20 cellular contexts compared by ENCODE assay signal in genomic region chr14:101333335-101334280, GRCh38.
DNase-seq lines count a peak whose midpoint lies in the region; ATAC-seq, FAIRE-seq and TF ChIP-seq lines count a peak whose summit lies in the region.
"Had no signal": no experiment of that assay in that cellular context is flagged by ENCODE, and none has a peak within 500 bp of the region (broad histone marks: within the 10 kb centered on the region; RNA-seq: fewer than 3 reads in every experiment).

No MANE protein-coding gene starts in this region.

- peak overlapping the region; percentile 0 for H2BK120ac ChIP-seq in neuronal stem cell (ENCODE audit: low read depth, low read length)

- H2AFZ ChIP-seq in PC-9 = no peak overlapping the region
- H2AFZ ChIP-seq in neuronal stem cell (ENCODE audit: low read length) = no peak overlapping the region

- peak overlapping the region; percentile 12 for H3K14ac ChIP-seq in neuronal stem cell (ENCODE audit: low read length)

- H3K27ac ChIP-seq in PC-9 = no peak overlapping the region
- peak overlapping the region; percentile 74 for H3K27ac ChIP-seq in neuronal stem cell (replicated peaks; ENCODE audit: low read length)
- no peak overlapping the region for H3K27ac ChIP-seq in gastrocnemius medialis
- H3K27ac ChIP-seq in pancreas = no peak overlapping the region

- no peak overlapping the region for H4K8ac ChIP-seq in neuronal stem cell (ENCODE audit: low read depth, low read length)

- TF ChIP-seq POLR2A in gastrocnemius medialis (IDR thresholded peaks at IDR 0.05) = no peak

- H3K23ac ChIP-seq in neuronal stem cell (ENCODE audit: low read depth, low read length, poor library complexity) = no peak overlapping the region

- H3K4me3 ChIP-seq in PC-9 (no peak overlapping the region), neuronal stem cell (ENCODE audit: low read length in 2 of 2) (no peak overlapping the region), gastrocnemius medialis (no peak overlapping the region), pancreas (no peak overlapping the region)
- H3K4me3 ChIP-seq: GM12878 had no signal

- no peaks in the 10 kb centered on the region for H3K9me2 ChIP-seq in PC-9 (ENCODE audit: insufficient read depth)

- no peaks in the 10 kb centered on the region for H4K20me1 ChIP-seq in PC-9 (ENCODE audit: insufficient read depth)

- peaks cover 17% of the 10 kb centered on the region; the same call in 1 of the 2 replicates for H3F3A ChIP-seq in PC-9 (ENCODE audit: insufficient read depth, low read depth)

- H3K4me1 ChIP-seq in PC-9 (replicated peaks; ENCODE audit: insufficient read depth) (peaks cover 30% of the 10 kb centered on the region), neuronal stem cell (ENCODE audit: control insufficient read depth in 2 of 2, insufficient read depth in 1 of 2, low read depth in 1 of 2, low read length in 2 of 2) (peaks cover 4 to 24% of the 10 kb centered on the region in 2 donors), gastrocnemius medialis (no peaks in the 10 kb centered on the region), pancreas (peaks cover 0 to 15% (median 4%) of the 10 kb centered on the region in 3 donors)

- no peak for TF ChIP-seq CTCF in PC-9 (conservative IDR thresholded peaks at IDR 0.05)
- no peak for TF ChIP-seq CTCF in gastrocnemius medialis (IDR thresholded peaks at IDR 0.05 in 4 of 5, conservative IDR thresholded peaks at IDR 0.05 in 1 of 5)
- no peak for TF ChIP-seq CTCF in pancreas (IDR thresholded peaks at IDR 0.05)

- intact Hi-C loops in PC-9 (cut with micrococcal nuclease; ENCODE audit: unreplicated experiment) = loop anchor here (10.0 kb wide), 1 partner anchor 291 kb away; no protein-coding TSS in a partner anchor
- intact Hi-C loops in gastrocnemius medialis (cut with DNase I; ENCODE audit: low total_unique reads) = no loop called here
- intact Hi-C loops in pancreas (cut with DNase I) = no loop called here

- H2BK12ac ChIP-seq in neuronal stem cell (ENCODE audit: low read length) = peak overlapping the region; percentile 91

- no peaks in the 10 kb centered on the region for H3K79me1 ChIP-seq in neuronal stem cell (ENCODE audit: low read depth, low read length)

- no peaks in the 10 kb centered on the region for H3K27me3 ChIP-seq in PC-9 (ENCODE audit: insufficient read depth, low read depth)
- peaks cover 0 to 17% (median 0%) of the 10 kb centered on the region in 3 experiments for H3K27me3 ChIP-seq in neuronal stem cell (ENCODE audit: control insufficient read depth in 3 of 3, insufficient read depth in 3 of 3, low read depth in 1 of 3, low read length in 3 of 3)
- H3K27me3 ChIP-seq in gastrocnemius medialis = no peaks in the 10 kb centered on the region
- H3K27me3 ChIP-seq in pancreas = no peaks in the 10 kb centered on the region

- peak overlapping the region; percentile 86 for H3K18ac ChIP-seq in neuronal stem cell (ENCODE audit: low read length)

- H4K91ac ChIP-seq in neuronal stem cell (ENCODE audit: low read depth, low read length, poor library complexity) = no peak overlapping the region

- no peak for ATAC-seq in gastrocnemius medialis
- no peak for ATAC-seq in pancreas
- ATAC-seq: GM12878 had no signal

- POLR2A ChIA-PET in PC-9 (lab: Charles Lee; ENCODE audit: unreplicated experiment) = interaction anchor here (0.6 to 0.7 kb wide), 2 partner anchors 161 to 1107 kb away, joined by 6 to 16 read pairs; no protein-coding TSS in a partner anchor

- no peak overlapping the region for H3K4ac ChIP-seq in neuronal stem cell (ENCODE audit: low read length)

- no CpG with 5 or more reads among the region's 20 CpGs for WGBS in neuronal stem cell (ENCODE audit: extremely low coverage in 2 of 2, insufficient read length in 2 of 2, insufficient replicate concordance in 1 of 2), 2 donors
- WGBS in pancreas, 2 donors = 80 to 89% methylated on average over 20 of the region's 20 CpGs

- peak overlapping the region; percentile 24 for H3K4me2 ChIP-seq in PC-9
- H3K4me2 ChIP-seq in neuronal stem cell (ENCODE audit: insufficient read depth, low read length, poor library complexity, severe bottlenecking) = no peak overlapping the region

- no TSS peak for BruUV-seq in PC-9 (replicated peaks; lab: Mats Ljungman, UMichigan)

- no peak for FAIRE-seq in pancreas (lab: Jason Lieb, UNC)
- FAIRE-seq: GM12878 had no signal

- H3K36me3 ChIP-seq in PC-9 (ENCODE audit: low read depth) = no peaks in the 10 kb centered on the region
- no peaks in the 10 kb centered on the region for H3K36me3 ChIP-seq in neuronal stem cell (replicated peaks in 1 of 2; ENCODE audit: control insufficient read depth in 2 of 2, insufficient read depth in 2 of 2, low read length in 2 of 2)
- no peaks in the 10 kb centered on the region for H3K36me3 ChIP-seq in gastrocnemius medialis
- no peaks in the 10 kb centered on the region for H3K36me3 ChIP-seq in pancreas

- H2BK5ac ChIP-seq in neuronal stem cell (ENCODE audit: low read length) = peak overlapping the region; percentile 33

- in situ Hi-C loops in G401 (cut with HindIII; ENCODE audit: low sequenced_read_pairs) (no loop called here), gastrocnemius medialis (cut with MboI; ENCODE audit: low sequenced_read_pairs in 4 of 4) (no loop called here)

- H3K9me3 ChIP-seq in PC-9 (ENCODE audit: insufficient read depth, low read depth) (no peaks in the 10 kb centered on the region), neuronal stem cell (replicated peaks in 1 of 2; ENCODE audit: control insufficient read depth in 2 of 2, insufficient read depth in 1 of 2, low read depth in 1 of 2, low read length in 2 of 2) (no peaks in the 10 kb centered on the region), gastrocnemius medialis (no peaks in the 10 kb centered on the region), pancreas (no peaks in the 10 kb centered on the region)

- CTCF ChIA-PET in PC-9 (lab: Charles Lee) = no interaction called here

- DNase-seq in G401 (ENCODE audit: low spot score) (peak; percentile 80), PC-9 (peak; percentile 73 to 89), cerebellum (ENCODE audit: low spot score) (peak; percentile 70), neuronal stem cell (ENCODE audit: low spot score) (no peak), gastrocnemius medialis (no peak), pancreas (no peak), NCI-H1105 (lab: John Stamatoyannopoulos, UW) (no peak)
- DNase-seq: CD4-positive, CD25-positive, alpha-beta regulatory T cell; DMS79; H7; NCI-H1092 treated with DMSO at 0.1 percent for 48 hours; NCI-H146; NCI-H2029; NCI-H2171; NCI-H345; NCI-H524; NCI-H82; OCI-M1; Right ventricle myocardium superior had no signal

- H2BK15ac ChIP-seq in neuronal stem cell (ENCODE audit: low read length) = peak overlapping the region; percentile 82

- H2AK5ac ChIP-seq in neuronal stem cell (ENCODE audit: low read depth, low read length) = peak overlapping the region; percentile 66

- no peaks in the 10 kb centered on the region for H3K79me2 ChIP-seq in PC-9 (ENCODE audit: low read depth)

- H3K9ac ChIP-seq in neuronal stem cell (ENCODE audit: low read depth, low read length, poor library complexity) = no peak overlapping the region

Comparison
In these comparisons a context has a peak if more than half of its experiments do, and no peak if none do; other contexts are left out.
1. DNase-seq: peak in G401 (single experiment), PC-9 (2 of 2) and cerebellum (single experiment); none in neuronal stem cell (single experiment), gastrocnemius medialis (0 of 2), pancreas (0 of 6) and NCI-H1105 (single experiment).